In the genomic region with DNA sequence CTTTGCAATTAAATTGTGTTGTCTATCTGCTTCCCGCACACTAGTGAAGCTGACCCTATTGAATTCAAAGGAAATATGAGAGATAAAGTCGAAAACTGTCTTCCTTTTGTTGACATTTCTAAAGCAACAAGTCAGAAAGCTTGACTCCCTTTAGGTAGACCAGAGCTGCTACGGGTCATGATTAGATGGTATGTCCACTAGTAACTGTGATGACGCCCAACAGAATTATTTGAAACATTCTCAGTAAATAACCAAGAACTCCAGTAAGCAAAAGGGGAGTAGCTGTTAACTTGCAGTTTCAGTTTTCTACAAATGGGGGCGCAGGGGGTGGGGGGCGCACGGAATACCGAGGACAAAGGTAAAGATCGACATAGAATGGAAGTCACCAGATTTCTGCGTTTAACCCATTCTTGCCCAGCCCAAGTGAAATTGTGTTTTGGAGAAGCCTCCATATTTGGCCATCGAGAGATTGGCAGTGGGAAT, we compare ENCODE assay signal across 1 cellular context.
A peak's percentile ranks its signal among the peaks of the same experiment; 100 is the strongest.
TF ChIP-seq lines count a peak whose summit lies in the region.

No MANE protein-coding gene starts in this region.

TF ChIP-seq in SK-N-SH treated with all-trans-retinoic acid at 6 μM for 48 hours, 23 proteins besides CTCF, POLR2A, EP300 and RAD21:
- TF ChIP-seq PATZ1 (CRISPR knock-in tag; IDR thresholded peaks at IDR 0.05; ENCODE audit: borderline replicate concordance) (peak; percentile 23; the same call in 1 of the 2 replicates), CSDC2 (CRISPR knock-in tag; IDR thresholded peaks at IDR 0.05) (no peak), TOX (CRISPR knock-in tag; IDR thresholded peaks at IDR 0.05; ENCODE audit: borderline replicate concordance) (no peak), RARB (CRISPR knock-in tag; IDR thresholded peaks at IDR 0.05) (no peak)
